In the genomic region with DNA sequence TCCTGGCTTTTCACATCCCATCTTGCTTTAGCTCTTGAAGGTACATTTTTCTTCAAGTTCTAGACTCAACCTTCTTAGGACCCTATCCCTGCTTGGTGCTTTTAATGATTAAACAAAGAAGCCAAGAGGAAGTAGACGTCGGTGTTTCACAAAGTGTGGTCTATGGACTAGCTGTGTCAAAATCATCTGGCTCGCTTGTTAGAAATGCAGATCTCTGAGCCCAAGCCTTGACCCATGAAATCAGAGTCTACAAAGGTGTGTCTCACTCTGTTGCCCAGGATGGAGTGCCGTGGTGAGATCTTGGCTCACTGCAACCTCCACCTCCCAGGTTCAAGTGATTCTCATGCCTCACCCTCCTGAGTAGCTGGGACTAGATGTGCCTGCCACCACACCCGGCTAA, we compare ENCODE assay signal across 18 cellular contexts.
DNase-seq lines count a peak whose midpoint lies in the region; ATAC-seq and TF ChIP-seq lines count a peak whose summit lies in the region.
"Had no signal": no experiment of that assay in that cellular context is flagged by ENCODE, and none has a peak within 500 bp of the region (broad histone marks: within the 10 kb centered on the region; RNA-seq: fewer than 3 reads in every experiment).

No MANE protein-coding gene starts in this region.

- no peak for ATAC-seq in activated naive CD8-positive, alpha-beta T cell treated with anti-CD3 and anti-CD28 coated beads, Interleukin-2, amount 50 U/mL, for 24 hours
- ATAC-seq: A549, GM23338 had no signal

- H3K9me3 ChIP-seq in breast epithelium (no peaks in the 10 kb centered on the region), esophagus muscularis mucosa (no peaks in the 10 kb centered on the region), tibial nerve (no peaks in the 10 kb centered on the region)
- H3K9me3 ChIP-seq: A549, BLaER1 had no signal

- DNase-seq in MCF 10A (ENCODE audit: unreplicated experiment) (no peak), breast epithelium (ENCODE audit: low spot score in 2 of 2) (no peak), esophagus muscularis mucosa (ENCODE audit: extremely low spot score) (no peak), kidney tubule cell (ENCODE audit: low spot score) (peak; percentile 85), tibial nerve (ENCODE audit: low spot score in 2 of 2) (no peak), NCI-H345 (lab: John Stamatoyannopoulos, UW) (no peak), head of caudate nucleus (no peak)
- DNase-seq in activated naive CD8-positive, alpha-beta T cell treated with anti-CD3 and anti-CD28 coated beads, Interleukin-2, amount 50 U/mL, for 24 hours = no peak
- DNase-seq: CD4-positive, alpha-beta memory T cell; DMS153; DMS79; GDM1; HCEC 1CT had no signal

- TF ChIP-seq POLR2A in breast epithelium (IDR thresholded peaks at IDR 0.05) (no peak), esophagus muscularis mucosa (IDR thresholded peaks at IDR 0.05; ENCODE audit: low read depth) (no peak), tibial nerve (IDR thresholded peaks at IDR 0.05) (no peak)

- H3K4me3 ChIP-seq in breast epithelium = no peak overlapping the region
- no peak overlapping the region for H3K4me3 ChIP-seq in esophagus muscularis mucosa
- no peak overlapping the region for H3K4me3 ChIP-seq in tibial nerve
- H3K4me3 ChIP-seq: A549, BLaER1, GM23338 had no signal

- intact Hi-C loops in MCF 10A (cut with micrococcal nuclease) = no loop called here
- intact Hi-C loops in breast epithelium (cut with DNase I; ENCODE audit: low total_unique reads) = no loop called here
- intact Hi-C loops in esophagus muscularis mucosa (cut with DNase I) = no loop called here
- intact Hi-C loops in head of caudate nucleus (cut with DNase I) = no loop called here

- no peak for TF ChIP-seq CTCF in MCF 10A (IDR thresholded peaks at IDR 0.05; ENCODE audit: unreplicated experiment)
- TF ChIP-seq CTCF in breast epithelium (IDR thresholded peaks at IDR 0.05) = no peak
- TF ChIP-seq CTCF in esophagus muscularis mucosa (IDR thresholded peaks at IDR 0.05) = no peak
- TF ChIP-seq CTCF in tibial nerve (IDR thresholded peaks at IDR 0.05) = no peak

- no peaks in the 10 kb centered on the region for H3K9me3 Mint-ChIP-seq in MCF 10A (ENCODE audit: unreplicated experiment)
- H3K9me3 Mint-ChIP-seq in activated naive CD8-positive, alpha-beta T cell treated with anti-CD3 and anti-CD28 coated beads, Interleukin-2, amount 50 U/mL, for 24 hours = no peaks in the 10 kb centered on the region
- H3K9me3 Mint-ChIP-seq: GM23338 had no signal

- no peak overlapping the region for H3K4me3 Mint-ChIP-seq in MCF 10A (ENCODE audit: unreplicated experiment)
- H3K4me3 Mint-ChIP-seq in activated naive CD8-positive, alpha-beta T cell treated with anti-CD3 and anti-CD28 coated beads, Interleukin-2, amount 50 U/mL, for 24 hours = no peak overlapping the region
- H3K4me3 Mint-ChIP-seq: CD14-positive monocyte; CD4-positive, alpha-beta memory T cell; GM23338 had no signal

- peak overlapping the region in 1 of 2 donors; percentile 19 for H3K27ac ChIP-seq in breast epithelium
- H3K27ac ChIP-seq in esophagus muscularis mucosa (replicated peaks in 1 of 4) = peak overlapping the region; percentile 46 to 75 (median 67)
- peak overlapping the region in 3 of 4 donors; percentile 49 to 74 (median 67) for H3K27ac ChIP-seq in tibial nerve
- H3K27ac ChIP-seq: 22Rv1, A549, BLaER1 had no signal

- no TSS peak for BruUV-seq in MCF 10A (replicated peaks; lab: Mats Ljungman, UMichigan)

- H3K27ac Mint-ChIP-seq in MCF 10A (ENCODE audit: low read depth, unreplicated experiment) = peak overlapping the region; percentile 49
- H3K27ac Mint-ChIP-seq in activated naive CD8-positive, alpha-beta T cell treated with anti-CD3 and anti-CD28 coated beads, Interleukin-2, amount 50 U/mL, for 24 hours = no peak overlapping the region
- H3K27ac Mint-ChIP-seq: CD4-positive, alpha-beta memory T cell; GM23338 had no signal

- no peaks in the 10 kb centered on the region for H3K27me3 Mint-ChIP-seq in MCF 10A (ENCODE audit: insufficient read depth, unreplicated experiment)
- H3K27me3 Mint-ChIP-seq in activated naive CD8-positive, alpha-beta T cell treated with anti-CD3 and anti-CD28 coated beads, Interleukin-2, amount 50 U/mL, for 24 hours = peaks cover 4% of the 10 kb centered on the region

- H3K36me3 Mint-ChIP-seq in MCF 10A (ENCODE audit: insufficient read depth, unreplicated experiment) = no peaks in the 10 kb centered on the region
- no peaks in the 10 kb centered on the region for H3K36me3 Mint-ChIP-seq in activated naive CD8-positive, alpha-beta T cell treated with anti-CD3 and anti-CD28 coated beads, Interleukin-2, amount 50 U/mL, for 24 hours (ENCODE audit: low read depth)
- H3K36me3 Mint-ChIP-seq: CD14-positive monocyte; CD4-positive, alpha-beta memory T cell had no signal

- CTCF ChIA-PET in MCF 10A (lab: Yijun Ruan, JAX) = interaction anchor here (0.6 to 0.9 kb wide), 2 partner anchors 11 to 224 kb away, joined by 3 to 4 read pairs; no protein-coding TSS in a partner anchor

- H3K36me3 ChIP-seq in breast epithelium = no peaks in the 10 kb centered on the region
- no peaks in the 10 kb centered on the region for H3K36me3 ChIP-seq in esophagus muscularis mucosa
- no peaks in the 10 kb centered on the region for H3K36me3 ChIP-seq in tibial nerve
- H3K36me3 ChIP-seq: BLaER1 had no signal

- peaks cover 49% of the 10 kb centered on the region for H3K4me1 Mint-ChIP-seq in MCF 10A (ENCODE audit: insufficient read depth, unreplicated experiment)
- H3K4me1 Mint-ChIP-seq in activated naive CD8-positive, alpha-beta T cell treated with anti-CD3 and anti-CD28 coated beads, Interleukin-2, amount 50 U/mL, for 24 hours = no peaks in the 10 kb centered on the region
- H3K4me1 Mint-ChIP-seq: CD14-positive monocyte; CD4-positive, alpha-beta memory T cell; GM23338 had no signal

- POLR2A ChIA-PET in MCF 10A (lab: Yijun Ruan, JAX) = interaction anchor here (0.6 to 1.1 kb wide), 5 partner anchors 10 to 586 kb away, joined by 3 to 5 read pairs (median 3); no protein-coding TSS in a partner anchor

- no peaks in the 10 kb centered on the region for H3K27me3 ChIP-seq in breast epithelium
- H3K27me3 ChIP-seq in esophagus muscularis mucosa = no peaks in the 10 kb centered on the region
- no peaks in the 10 kb centered on the region for H3K27me3 ChIP-seq in tibial nerve
- H3K27me3 ChIP-seq: BLaER1 had no signal

- no peaks in the 10 kb centered on the region for H3K4me1 ChIP-seq in breast epithelium
- H3K4me1 ChIP-seq in esophagus muscularis mucosa = peaks cover 7 to 41% (median 32%) of the 10 kb centered on the region in 4 donors
- peaks cover 0 to 8% (median 0%) of the 10 kb centered on the region in 4 donors for H3K4me1 ChIP-seq in tibial nerve
- H3K4me1 ChIP-seq: A549, BLaER1 had no signal

- TF ChIP-seq EP300 in esophagus muscularis mucosa (IDR thresholded peaks at IDR 0.05) = no peak
- TF ChIP-seq EP300 in tibial nerve (IDR thresholded peaks at IDR 0.05) = no peak

- WGBS in esophagus muscularis mucosa = 92% methylated on average over 5 of the region's 5 CpGs
- WGBS in tibial nerve, 2 donors = 86 to 89% methylated on average over 5 of the region's 5 CpGs
